8 cellular contexts compared by ENCODE assay signal in genomic region chr12:113221181-113221996, GRCh38. TPM values are rescaled to one million over a fixed set of nuclear protein-coding genes. Genes with fewer than 3 reads are reported as not detected.
DNase-seq lines count a peak whose midpoint lies in the region; ATAC-seq and TF ChIP-seq lines count a peak whose summit lies in the region.

TPCN1 (plus strand) TSS chr12:113221464; CDS start chr12:113226853, 5,389 bp downstream.

- H3K4me3 ChIP-seq in CD8-positive, alpha-beta T cell (ENCODE audit: low read depth, low read length): peak within 1 kb of the TSS; percentile 66

- no peaks in the 10 kb centered on the region for H3K27me3 ChIP-seq in CD8-positive, alpha-beta T cell (ENCODE audit: insufficient read depth, low read length)

- H3K27ac Mint-ChIP-seq in CD8-positive, alpha-beta T cell: peak within 1 kb of the TSS; percentile 83

- H3K36me3 Mint-ChIP-seq in CD8-positive, alpha-beta T cell: peaks cover 2% of the 10 kb centered on the region

- H3K27me3 Mint-ChIP-seq in CD8-positive, alpha-beta T cell (ENCODE audit: low read depth): no peaks in the 10 kb centered on the region

- CTCF ChIA-PET in CD8-positive, alpha-beta T cell (lab: Charles Lee): interaction anchor here (1.0 to 1.5 kb wide), 4 partner anchors 8 to 18 kb away, joined by 3 to 5 read pairs (median 4); no protein-coding TSS in a partner anchor

- peak; percentile 96 to 99 (median 98) for DNase-seq in CD8-positive, alpha-beta T cell
- peak; percentile 100 for DNase-seq in HS-5 (ENCODE audit: low read depth)
- peak; percentile 96 for DNase-seq in NK-92 treated with Interleukin-12 subunit alpha and Interleukin-12 subunit beta, amount 100 ng/mL, for 24 hours (lab: John Stamatoyannopoulos, UW)
- DNase-seq in activated CD8-positive, alpha-beta memory T cell treated with anti-CD3 and anti-CD28 coated beads for 24 hours: peak; percentile 98
- peak; percentile 97 for DNase-seq in effector CD8-positive, alpha-beta T cell (lab: John Stamatoyannopoulos, UW)
- peak; percentile 100 for DNase-seq in medulla oblongata (ENCODE audit: extremely low spot score)
- peak; percentile 97 for DNase-seq in stimulated activated CD8-positive, alpha-beta memory T cell treated with anti-CD3 and anti-CD28 coated beads, Interleukin-12 subunit alpha, Interleukin-12 subunit beta, amount 100 ng/mL, for 1 hour (ENCODE audit: low read depth)

- peaks cover 45% of the 10 kb centered on the region for H3K4me1 Mint-ChIP-seq in CD8-positive, alpha-beta T cell (ENCODE audit: low read depth)

- peak within 1 kb of the TSS; percentile 86 for H3K4me3 Mint-ChIP-seq in CD8-positive, alpha-beta T cell

- POLR2A ChIA-PET in CD8-positive, alpha-beta T cell (lab: Charles Lee): interaction anchor here (1.1 to 3.4 kb wide), 4 partner anchors 11 to 36 kb away, joined by 3 to 22 read pairs (median 8); partner anchors contain the start of genes DDX54 and RITA1

- H3K4me1 ChIP-seq in CD8-positive, alpha-beta T cell (ENCODE audit: insufficient read depth, low read length): peaks cover 27% of the 10 kb centered on the region

- H3K9me3 ChIP-seq in CD8-positive, alpha-beta T cell (ENCODE audit: low read length): no peaks in the 10 kb centered on the region

- intact Hi-C loops in CD8-positive, alpha-beta T cell (cut with DNase I, micrococcal nuclease): loop anchor here (1.0 to 5.0 kb wide), 8 partner anchors 12 to 244 kb away; partner anchors contain the start of genes DDX54 (in 2 of the 2), PLBD2 (in 2 of the 2), RITA1 (in 2 of the 2) and SLC8B1 (in 2 of the 2)

- peak within 1 kb of the TSS; percentile 62 for H3K27ac ChIP-seq in CD8-positive, alpha-beta T cell (ENCODE audit: low read depth, low read length)

- H3K36me3 ChIP-seq in CD8-positive, alpha-beta T cell (ENCODE audit: insufficient read depth, low read length): no peaks in the 10 kb centered on the region

- H3K9me3 Mint-ChIP-seq in CD8-positive, alpha-beta T cell: no peaks in the 10 kb centered on the region

- no peak for TF ChIP-seq CTCF in CD8-positive, alpha-beta T cell (IDR thresholded peaks at IDR 0.05)

- ATAC-seq in CD8-positive, alpha-beta T cell: peak; percentile 94
- peak; percentile 85 for ATAC-seq in GM19467 (IDR thresholded peaks at IDR 0.05; ENCODE audit: unreplicated experiment)

RNA-seq across cellular contexts. Expression of gene TPCN1, which starts in this region (rescaled TPM):
- 10 to 100 TPM; 32.8 to 37.0 TPM for total RNA-seq in CD8-positive, alpha-beta T cell

Comparison
In these comparisons a context has a peak if more than half of its experiments do, and no peak if none do; other contexts are left out.
1. Peak in every context shown above with its lines: DNase-seq, ATAC-seq, H3K4me3 ChIP-seq and H3K27ac ChIP-seq.